In genomic region chr1:246875041-246876026, GRCh38 we compare ENCODE assay signal across 8 cellular contexts. TPM values are rescaled to one million over a fixed set of nuclear protein-coding genes. Genes with fewer than 3 reads are reported as not detected.
A peak's percentile ranks its signal among the peaks of the same experiment; 100 is the strongest.
DNase-seq lines count a peak whose midpoint lies in the region; ATAC-seq and TF ChIP-seq lines count a peak whose summit lies in the region.

No MANE protein-coding gene starts in this region.

- H2AFZ ChIP-seq in ACC112 (ENCODE audit: low read length, unreplicated experiment), result no peak overlapping the region

- no peak for TF ChIP-seq CTCF in mesothelial cell of epicardium (IDR thresholded peaks at IDR 0.05; ENCODE audit: unreplicated experiment)

- H3K79me2 ChIP-seq in ACC112 (ENCODE audit: control insufficient read depth, insufficient read depth, low read length, unreplicated experiment), result peaks cover 37% of the 10 kb centered on the region

- peak overlapping the region; percentile 60 for H3K27ac ChIP-seq in ACC112 (ENCODE audit: low read depth, low read length)
- no peak overlapping the region for H3K27ac ChIP-seq in effector memory CD4-positive, alpha-beta T cell (ENCODE audit: insufficient read depth, low read length, poor library complexity, severe bottlenecking)

- no peak overlapping the region for H3K4me3 Mint-ChIP-seq in effector memory CD8-positive, alpha-beta T cell
- no peak overlapping the region for H3K4me3 Mint-ChIP-seq in mesothelial cell of epicardium

- no peaks in the 10 kb centered on the region for H3K27me3 ChIP-seq in ACC112 (ENCODE audit: insufficient read depth, low read length)
- H3K27me3 ChIP-seq in effector memory CD4-positive, alpha-beta T cell (replicated peaks; ENCODE audit: control insufficient read depth, insufficient read depth, low read length, poor library complexity, severe bottlenecking), result no peaks in the 10 kb centered on the region

- ATAC-seq in GM18909 (IDR thresholded peaks at IDR 0.05; ENCODE audit: poor library complexity, unreplicated experiment), result peak; percentile 61
- no peak for ATAC-seq in effector memory CD8-positive, alpha-beta T cell (replicated peaks)
- no peak for ATAC-seq in HG02623 (IDR thresholded peaks at IDR 0.05; ENCODE audit: unreplicated experiment)

- H3K4me1 Mint-ChIP-seq in effector memory CD8-positive, alpha-beta T cell (ENCODE audit: low read depth in 2 of 2), result peaks cover 11 to 29% of the 10 kb centered on the region in 2 donors
- no peaks in the 10 kb centered on the region for H3K4me1 Mint-ChIP-seq in mesothelial cell of epicardium

- no peaks in the 10 kb centered on the region for H3K27me3 Mint-ChIP-seq in effector memory CD8-positive, alpha-beta T cell
- no peaks in the 10 kb centered on the region for H3K27me3 Mint-ChIP-seq in mesothelial cell of epicardium (ENCODE audit: low read depth)

- no peaks in the 10 kb centered on the region for H3K9me3 Mint-ChIP-seq in effector memory CD8-positive, alpha-beta T cell
- H3K9me3 Mint-ChIP-seq in mesothelial cell of epicardium, result no peaks in the 10 kb centered on the region

- peak overlapping the region; percentile 11 to 79 for H3K27ac Mint-ChIP-seq in effector memory CD8-positive, alpha-beta T cell
- no peak overlapping the region for H3K27ac Mint-ChIP-seq in mesothelial cell of epicardium

- H3K36me3 ChIP-seq in ACC112 (ENCODE audit: insufficient read depth, low read length), result peaks cover 51% of the 10 kb centered on the region
- H3K36me3 ChIP-seq in effector memory CD4-positive, alpha-beta T cell (ENCODE audit: control insufficient read depth, insufficient read depth, low read length), result peaks cover 62% of the 10 kb centered on the region

- DNase-seq in HK-2 (ENCODE audit: unreplicated experiment) (peak; percentile 13), mesothelial cell of epicardium (ENCODE audit: low spot score in 2 of 2, unreplicated experiment in 2 of 2) (no peak), NCI-H128 (lab: John Stamatoyannopoulos, UW; ENCODE audit: unreplicated experiment) (no peak)
- no peak for DNase-seq in effector memory CD8-positive, alpha-beta T cell
- no peak for DNase-seq in effector memory CD4-positive, alpha-beta T cell

- H3K36me3 Mint-ChIP-seq in effector memory CD8-positive, alpha-beta T cell (ENCODE audit: insufficient read depth), result peaks cover 52% of the 10 kb centered on the region
- peaks cover 41% of the 10 kb centered on the region for H3K36me3 Mint-ChIP-seq in mesothelial cell of epicardium

- H3K4me1 ChIP-seq in ACC112 (ENCODE audit: control insufficient read depth, insufficient read depth, low read length, unreplicated experiment), result peaks cover 21% of the 10 kb centered on the region
- H3K4me1 ChIP-seq in effector memory CD4-positive, alpha-beta T cell (ENCODE audit: control insufficient read depth, insufficient read depth, low read length, poor library complexity, severe bottlenecking), result no peaks in the 10 kb centered on the region

- H3K9me3 ChIP-seq in effector memory CD4-positive, alpha-beta T cell (ENCODE audit: control insufficient read depth, low read length), result no peaks in the 10 kb centered on the region

- H3K4me3 ChIP-seq in ACC112 (ENCODE audit: low read depth, low read length), result no peak overlapping the region; the same call in 1 of the 2 replicates
- no peak overlapping the region for H3K4me3 ChIP-seq in effector memory CD4-positive, alpha-beta T cell (ENCODE audit: insufficient read depth, low read depth, low read length, poor library complexity, severe bottlenecking)

RNA-seq across cellular contexts. Expression of gene AHCTF1, which starts 56.4 kb away (rescaled TPM):
- total RNA-seq in mesothelial cell of epicardium, result 35.1 to 40.2 TPM (median 38.7 TPM) in 3 replicates
